Comparison of ENCODE assay signal across 1 cellular context in genomic region chr5:140240987-140241706, GRCh38.
TF ChIP-seq lines count a peak whose summit lies in the region.

No MANE protein-coding gene starts in this region.

TF ChIP-seq in HepG2, 621 proteins besides CTCF, POLR2A, EP300 and RAD21 (continued from another document and continues in another):
- TF ChIP-seq THAP9 (CRISPR knock-in tag; IDR thresholded peaks at IDR 0.05; ENCODE audit: borderline replicate concordance) (peak; percentile 25; the same call in 1 of the 2 replicates), ZSCAN29 (CRISPR knock-in tag; conservative IDR thresholded peaks at IDR 0.05) (0 out of 2 replicates have a peak, but pooled peaks have one; percentile 52), ZFP82 (CRISPR knock-in tag; IDR thresholded peaks at IDR 0.05; ENCODE audit: borderline replicate concordance) (no peak), FOXC1 (CRISPR knock-in tag; IDR thresholded peaks at IDR 0.05; ENCODE audit: borderline replicate concordance) (no peak; the same call in 1 of the 2 replicates), RXRA (CRISPR knock-in tag; IDR thresholded peaks at IDR 0.05) (0 out of 2 replicates have a peak, but pooled peaks have one; percentile 56), ZBTB4 (CRISPR knock-in tag; IDR thresholded peaks at IDR 0.05; ENCODE audit: borderline replicate concordance) (peak; percentile 27; the same call in 1 of the 2 replicates), SSRP1 (CRISPR knock-in tag; IDR thresholded peaks at IDR 0.05) (0 out of 2 replicates have a peak, but pooled peaks have one; percentile 48), ZBTB2 (CRISPR knock-in tag; IDR thresholded peaks at IDR 0.05; ENCODE audit: low read depth) (no peak), DNMT1 (CRISPR knock-in tag; IDR thresholded peaks at IDR 0.05) (no peak), MED1 (CRISPR knock-in tag; IDR thresholded peaks at IDR 0.05) (no peak), CBX5 (CRISPR knock-in tag; IDR thresholded peaks at IDR 0.05; ENCODE audit: borderline replicate concordance) (no peak), HCFC1 (IDR thresholded peaks at IDR 0.05; ENCODE audit: low read depth, low read length) (no peak), SAP130 (CRISPR knock-in tag; IDR thresholded peaks at IDR 0.05; ENCODE audit: low read depth) (peak; percentile 66), NCOA1 (CRISPR knock-in tag; IDR thresholded peaks at IDR 0.05) (no peak), POLR2AphosphoS5 (IDR thresholded peaks at IDR 0.05; ENCODE audit: low read depth, low read length) (no peak), ZNF879 (CRISPR knock-in tag; IDR thresholded peaks at IDR 0.05) (no peak), ZNF225 (CRISPR knock-in tag; IDR thresholded peaks at IDR 0.05) (0 out of 2 replicates have a peak, but pooled peaks have one; percentile 34), ERF (CRISPR knock-in tag; IDR thresholded peaks at IDR 0.05) (0 out of 2 replicates have a peak, but pooled peaks have one; percentile 21), TSC22D2 (CRISPR knock-in tag; IDR thresholded peaks at IDR 0.05; ENCODE audit: borderline replicate concordance) (no peak), ZFY (CRISPR knock-in tag; IDR thresholded peaks at IDR 0.05) (0 out of 2 replicates have a peak, but pooled peaks have one; percentile 35), ZNF274 (CRISPR knock-in tag; IDR thresholded peaks at IDR 0.05) (0 out of 2 replicates have a peak, but pooled peaks have one; percentile 49), ZNF503 (CRISPR knock-in tag; IDR thresholded peaks at IDR 0.05) (no peak), MXD4 (CRISPR knock-in tag; IDR thresholded peaks at IDR 0.05) (0 out of 2 replicates have a peak, but pooled peaks have one; percentile 37), SP4 (CRISPR knock-in tag; IDR thresholded peaks at IDR 0.05) (peak; percentile 17; the same call in 1 of the 2 replicates), MIER3 (CRISPR knock-in tag; IDR thresholded peaks at IDR 0.05; ENCODE audit: borderline replicate concordance) (0 out of 2 replicates have a peak, but pooled peaks have one; percentile 28), THRA (CRISPR knock-in tag; IDR thresholded peaks at IDR 0.05; ENCODE audit: borderline replicate concordance) (peak; percentile 35; the same call in 1 of the 2 replicates), ZNF687 (CRISPR knock-in tag; IDR thresholded peaks at IDR 0.05) (peak; percentile 76), NFE2L2 (IDR thresholded peaks at IDR 0.05; ENCODE audit: low read length) (no peak), KLF13 (CRISPR knock-in tag; IDR thresholded peaks at IDR 0.05) (no peak), ZNF605 (CRISPR knock-in tag; IDR thresholded peaks at IDR 0.05) (no peak; the same call in 1 of the 2 replicates), KDM2A (CRISPR knock-in tag; IDR thresholded peaks at IDR 0.05; ENCODE audit: borderline replicate concordance, low read depth) (0 out of 2 replicates have a peak, but pooled peaks have one; percentile 26), BCLAF1 (IDR thresholded peaks at IDR 0.05) (no peak), ZNF430 (CRISPR knock-in tag; IDR thresholded peaks at IDR 0.05) (0 out of 2 replicates have a peak, but pooled peaks have one; percentile 29), ZNF276 (CRISPR knock-in tag; IDR thresholded peaks at IDR 0.05; ENCODE audit: low read depth) (no peak), ZNF567 (CRISPR knock-in tag; IDR thresholded peaks at IDR 0.05; ENCODE audit: borderline replicate concordance) (no peak)
